Comparison of ENCODE assay signal across 17 cellular contexts in the genomic region with DNA sequence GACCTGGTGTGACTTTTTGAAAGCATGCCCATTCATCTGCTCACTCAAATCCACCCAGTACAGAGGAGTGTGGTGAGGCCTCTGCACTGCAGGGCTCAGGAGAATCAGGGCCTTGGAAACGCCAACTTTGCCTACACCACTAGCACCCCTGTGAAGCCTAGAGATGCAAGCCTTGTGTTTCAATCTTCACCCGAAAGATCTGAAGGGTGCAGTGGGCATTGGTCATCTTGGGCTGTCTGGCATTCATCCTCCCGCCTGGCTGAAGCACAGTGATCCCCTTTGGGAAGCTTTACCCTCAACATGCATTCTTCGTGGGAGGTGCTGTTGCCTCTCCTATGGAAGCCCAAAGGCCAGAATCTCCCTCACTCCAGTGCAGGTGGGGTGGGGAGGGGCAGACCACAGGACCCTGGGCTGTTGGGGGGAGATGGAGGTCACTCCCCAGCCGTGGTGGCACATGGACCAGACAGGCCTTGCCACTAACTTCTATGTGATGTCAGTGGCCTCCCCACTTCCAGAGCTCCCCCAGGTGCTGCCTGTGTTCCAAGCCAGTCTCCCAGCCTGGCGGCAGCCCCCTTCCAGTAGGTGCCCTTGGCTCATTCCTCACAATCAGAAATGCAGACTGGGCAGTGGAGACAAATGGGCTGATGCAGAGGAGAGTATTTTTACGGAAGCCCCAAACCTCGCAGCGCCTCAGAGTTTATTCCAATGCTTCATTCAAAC.
"Had no signal": no experiment of that assay in that cellular context is flagged by ENCODE, and none has a peak within 500 bp of the region (broad histone marks: within the 10 kb centered on the region; RNA-seq: fewer than 3 reads in every experiment).

No MANE protein-coding gene starts in this region.

- H3K9me3 Mint-ChIP-seq: activated CD4-positive, alpha-beta T cell treated with anti-CD3 and anti-CD28 coated beads, Interleukin-2, amount 10 ng/mL, durations not matched to agents 7 days and 5 days; mesothelial cell of epicardium; natural killer cell treated with Interleukin-12 subunit alpha and Interleukin-12 subunit beta and Interleukin-15 and Interleukin-18, amount 100 ng/mL, for 72 hours; T-helper 1 cell treated with Interleukin-12 subunit alpha and Interleukin-12 subunit beta and Interleukin-4 antibody, amounts not matched to agents 30 μg/mL and 1 μg/mL, for 36 hours had no signal

- H3K9me3 ChIP-seq: ascending aorta, gastrocnemius medialis, right atrium auricular region, transverse colon had no signal

- ATAC-seq: activated CD8-positive, alpha-beta T cell treated with anti-CD3 and anti-CD28 coated beads, Interleukin-2, amount 10 ng/mL, durations not matched to agents 7 days and 5 days; esophagus mucosa; natural killer cell treated with Interleukin-12 subunit alpha and Interleukin-12 subunit beta and Interleukin-15 and Interleukin-18, amount 100 ng/mL, for 72 hours; stimulated activated naive CD8-positive, alpha-beta T cell treated with anti-CD3 and anti-CD28 coated beads, Interleukin-15, Interleukin-2, amounts not matched to agents 100 U/mL and 50 U/mL, for 24 hours had no signal

- H3K4me1 ChIP-seq: gastrocnemius medialis had no signal

- H3K4me3 Mint-ChIP-seq: activated CD4-positive, alpha-beta T cell treated with anti-CD3 and anti-CD28 coated beads, Interleukin-2, amount 10 ng/mL, durations not matched to agents 7 days and 5 days; activated CD8-positive, alpha-beta T cell treated with anti-CD3 and anti-CD28 coated beads, Interleukin-2, amount 10 ng/mL, durations not matched to agents 7 days and 5 days; mesothelial cell of epicardium; natural killer cell treated with Interleukin-12 subunit alpha and Interleukin-12 subunit beta and Interleukin-15 and Interleukin-18, amount 100 ng/mL, for 72 hours; T-helper 1 cell treated with Interleukin-12 subunit alpha and Interleukin-12 subunit beta and Interleukin-4 antibody, amounts not matched to agents 30 μg/mL and 1 μg/mL, for 36 hours had no signal

- H3K27ac Mint-ChIP-seq: activated CD4-positive, alpha-beta T cell treated with anti-CD3 and anti-CD28 coated beads, Interleukin-2, amount 10 ng/mL, durations not matched to agents 7 days and 5 days; activated CD8-positive, alpha-beta T cell treated with anti-CD3 and anti-CD28 coated beads, Interleukin-2, amount 10 ng/mL, durations not matched to agents 7 days and 5 days; mesothelial cell of epicardium; natural killer cell treated with Interleukin-12 subunit alpha and Interleukin-12 subunit beta and Interleukin-15 and Interleukin-18, amount 100 ng/mL, for 72 hours; progenitor cell of endocrine pancreas; T-helper 1 cell treated with Interleukin-12 subunit alpha and Interleukin-12 subunit beta and Interleukin-4 antibody, amounts not matched to agents 30 μg/mL and 1 μg/mL, for 36 hours had no signal

- H3K27me3 Mint-ChIP-seq: activated CD4-positive, alpha-beta T cell treated with anti-CD3 and anti-CD28 coated beads, Interleukin-2, amount 10 ng/mL, durations not matched to agents 7 days and 5 days; natural killer cell treated with Interleukin-12 subunit alpha and Interleukin-12 subunit beta and Interleukin-15 and Interleukin-18, amount 100 ng/mL, for 72 hours; progenitor cell of endocrine pancreas had no signal

- H3K36me3 ChIP-seq: ascending aorta, right atrium auricular region, transverse colon had no signal

- DNase-seq: activated CD4-positive, alpha-beta T cell treated with anti-CD3 and anti-CD28 coated beads, Interleukin-2, amount 10 ng/mL, durations not matched to agents 7 days and 5 days; activated CD8-positive, alpha-beta T cell treated with anti-CD3 and anti-CD28 coated beads, Interleukin-2, amount 10 ng/mL, durations not matched to agents 7 days and 5 days; activated naive CD4-positive, alpha-beta T cell treated with anti-CD3 and anti-CD28 coated beads, Interleukin-2, amount 50 U/mL, for 16 hours; cortex of kidney; effector CD4-positive, alpha-beta T cell; gastrocnemius medialis; stimulated activated CD4-positive, alpha-beta T cell treated with anti-CD3 and anti-CD28 coated beads, Interleukin-2, amount 100 ng/mL, for 24 hours; stimulated activated naive CD8-positive, alpha-beta T cell treated with anti-CD3 and anti-CD28 coated beads, Interleukin-15, Interleukin-2, amounts not matched to agents 100 U/mL and 50 U/mL, for 24 hours; transverse colon had no signal

- H3K4me1 Mint-ChIP-seq: activated CD4-positive, alpha-beta T cell treated with anti-CD3 and anti-CD28 coated beads, Interleukin-2, amount 10 ng/mL, durations not matched to agents 7 days and 5 days had no signal

- H3K27me3 ChIP-seq: ascending aorta, gastrocnemius medialis, right atrium auricular region, transverse colon had no signal

- H3K4me3 ChIP-seq: ascending aorta, gastrocnemius medialis, lung, right atrium auricular region, transverse colon had no signal

- H3K27ac ChIP-seq: ascending aorta, gastrocnemius medialis, right atrium auricular region, transverse colon had no signal

- H3K36me3 Mint-ChIP-seq: natural killer cell treated with Interleukin-12 subunit alpha and Interleukin-12 subunit beta and Interleukin-15 and Interleukin-18, amount 100 ng/mL, for 72 hours had no signal
